24 cellular contexts compared by ENCODE assay signal in genomic region chr2:199302851-199303250, GRCh38.
A peak's percentile ranks its signal among the peaks of the same experiment; 100 is the strongest.
DNase-seq lines count a peak whose midpoint lies in the region; ATAC-seq and TF ChIP-seq lines count a peak whose summit lies in the region.
"Had no signal": no experiment of that assay in that cellular context is flagged by ENCODE, and none has a peak within 500 bp of the region (broad histone marks: within the 10 kb centered on the region; RNA-seq: fewer than 3 reads in every experiment).

No MANE protein-coding gene starts in this region.

- H4K20me1 ChIP-seq in IMR-90 (ENCODE audit: insufficient read depth, low read length) = no peaks in the 10 kb centered on the region
- H4K20me1 ChIP-seq: BLaER1 treated with 17β-estradiol and CSF1 and Interleukin-3, amounts not matched to agents 10 nM and 100 nM had no signal

- TF ChIP-seq CTCF in IMR-90 (conservative IDR thresholded peaks at IDR 0.05; ENCODE audit: low read depth, low read length) (no peak), brain microvascular endothelial cell (IDR thresholded peaks at IDR 0.05; ENCODE audit: low read depth, low read length, missing control alignments) (no peak)
- no peak for TF ChIP-seq CTCF in CD4-positive, alpha-beta T cell (IDR thresholded peaks at IDR 0.05)

- H3K79me1 ChIP-seq in IMR-90 (ENCODE audit: low read depth in 1 of 2, low read length in 2 of 2) = peaks cover 0 to 5% of the 10 kb centered on the region in 2 experiments; a peak in 1 of 4 replicates
- H3K79me1 ChIP-seq in mesendoderm (ENCODE audit: low read length) = no peaks in the 10 kb centered on the region

- no peaks in the 10 kb centered on the region for H3K36me3 Mint-ChIP-seq in CD4-positive, alpha-beta T cell (ENCODE audit: low read depth)
- H3K36me3 Mint-ChIP-seq: brain, IgD-negative memory B cell had no signal

- intact Hi-C loops in IMR-90 (cut with micrococcal nuclease) (loop anchor here (1.0 kb wide), 1 partner anchor 156 kb away; no protein-coding TSS in a partner anchor), posterior cingulate gyrus (cut with DNase I) (no loop called here)
- intact Hi-C loops in CD4-positive, alpha-beta T cell (cut with DNase I, micrococcal nuclease) = no loop called here

- H3K56ac ChIP-seq in IMR-90 (ENCODE audit: extremely low read depth, insufficient read depth, low read length) (no peak overlapping the region), mesendoderm (ENCODE audit: low read length) (no peak overlapping the region)

- no peak for TF ChIP-seq RAD21 in IMR-90 (IDR thresholded peaks at IDR 0.05; ENCODE audit: low read length)

- H2AFZ ChIP-seq in IMR-90 (replicated peaks; ENCODE audit: low read length, poor library complexity) = no peak overlapping the region

- H2BK15ac ChIP-seq in IMR-90 (ENCODE audit: low read depth, low read length) (0 out of 3 replicates have a peak overlapping the region, but pooled peaks have one; percentile 39), mesendoderm (replicated peaks; ENCODE audit: low read depth) (no peak overlapping the region)

- no peaks in the 10 kb centered on the region for H3K9me3 ChIP-seq in IMR-90 (ENCODE audit: control insufficient read depth, insufficient read depth, low read length)
- H3K9me3 ChIP-seq in CD4-positive, alpha-beta T cell (ENCODE audit: control insufficient read depth, low read length) = no peaks in the 10 kb centered on the region
- H3K9me3 ChIP-seq: BLaER1 treated with 17β-estradiol and CSF1 and Interleukin-3, amounts not matched to agents 10 nM and 100 nM; pancreas had no signal

- H4K8ac ChIP-seq in IMR-90 (ENCODE audit: low read depth in 2 of 2, low read length in 2 of 2) = no peak overlapping the region
- H4K8ac ChIP-seq in mesendoderm (ENCODE audit: low read depth, low read length) = no peak overlapping the region

- TF ChIP-seq POLR2A in IMR-90 (IDR thresholded peaks at IDR 0.05; ENCODE audit: low read depth, low read length) = no peak

- H3K36me3 ChIP-seq in IMR-90 (ENCODE audit: control insufficient read depth, insufficient read depth, low read length) (0 out of 2 replicates have a peak, but pooled peaks cover 2% of the 10 kb centered on the region), brain microvascular endothelial cell (replicated peaks) (no peaks in the 10 kb centered on the region), mesendoderm (ENCODE audit: control insufficient read depth, insufficient read depth, low read length) (no peaks in the 10 kb centered on the region)
- H3K36me3 ChIP-seq: BLaER1 treated with 17β-estradiol and CSF1 and Interleukin-3, amounts not matched to agents 10 nM and 100 nM; pancreas had no signal

- H3K18ac ChIP-seq in IMR-90 (ENCODE audit: low read depth, low read length) (no peak overlapping the region; the same call in 1 of the 2 replicates), mesendoderm (ENCODE audit: low read length) (no peak overlapping the region)

- H2AK5ac ChIP-seq in IMR-90 (ENCODE audit: low read depth, low read length) (no peak overlapping the region), mesendoderm (ENCODE audit: low read length) (no peak overlapping the region)

- POLR2A ChIA-PET in IMR-90 (lab: Charles Lee; ENCODE audit: unreplicated experiment) = no interaction called here
- POLR2A ChIA-PET in CD4-positive, alpha-beta T cell (lab: Charles Lee) = no interaction called here

- H3K14ac ChIP-seq in IMR-90 (replicated peaks; ENCODE audit: low read depth, low read length) = peak overlapping the region; percentile 5; the same call in 1 of the 2 replicates

- CTCF ChIA-PET in IMR-90 (lab: Yijun Ruan, JAX) = interaction anchor here (1.3 kb wide), 1 partner anchor 30 kb away, joined by 3 read pairs; no protein-coding TSS in a partner anchor
- CTCF ChIA-PET in CD4-positive, alpha-beta T cell (lab: Charles Lee) = no interaction called here

- H3K27me3 Mint-ChIP-seq in CD4-positive, alpha-beta T cell = peaks cover 17% of the 10 kb centered on the region
- H3K27me3 Mint-ChIP-seq: IgD-negative memory B cell had no signal

- H4K5ac ChIP-seq in IMR-90 (ENCODE audit: low read depth, low read length) = peak overlapping the region; percentile 48; the same call in 1 of the 2 replicates
- H4K5ac ChIP-seq in mesendoderm (ENCODE audit: low read length) = no peak overlapping the region

- no peak overlapping the region for H4K91ac ChIP-seq in IMR-90 (ENCODE audit: insufficient read depth, low read depth, low read length)

- H3K4ac ChIP-seq in IMR-90 (ENCODE audit: low read depth, low read length) (no peak overlapping the region), mesendoderm (ENCODE audit: low read depth, low read length) (no peak overlapping the region)

- no peak overlapping the region for H2AK9ac ChIP-seq in IMR-90 (replicated peaks; ENCODE audit: low read depth, low read length, poor library complexity)

- H2BK120ac ChIP-seq in IMR-90 (ENCODE audit: low read depth, low read length) (peak overlapping the region; percentile 59; the same call in 1 of the 2 replicates), mesendoderm (ENCODE audit: low read depth, low read length) (no peak overlapping the region)

- H3K27me3 ChIP-seq in IMR-90 (ENCODE audit: control insufficient read depth, insufficient read depth, low read length) (no peaks in the 10 kb centered on the region), brain microvascular endothelial cell (replicated peaks) (no peaks in the 10 kb centered on the region), mesendoderm (ENCODE audit: insufficient read depth, low read length, poor library complexity) (no peaks in the 10 kb centered on the region)
- no peaks in the 10 kb centered on the region for H3K27me3 ChIP-seq in CD4-positive, alpha-beta T cell (ENCODE audit: control insufficient read depth, insufficient read depth, low read length)
- H3K27me3 ChIP-seq: BLaER1 treated with 17β-estradiol and CSF1 and Interleukin-3, amounts not matched to agents 10 nM and 100 nM; pancreas had no signal

- WGBS in IMR-90 (ENCODE audit: extremely low coverage in 2 of 2, insufficient read length in 1 of 2), 2 experiments = no CpG with 5 or more reads among the region's 4 CpGs
- WGBS in mesendoderm (ENCODE audit: extremely low coverage, insufficient coverage, low lambda C conversion rate) = no CpG with 5 or more reads among the region's 4 CpGs

- H3K9me3 Mint-ChIP-seq in CD4-positive, alpha-beta T cell = no peaks in the 10 kb centered on the region

- no peak overlapping the region for H3K27ac ChIP-seq in IMR-90 (ENCODE audit: insufficient read depth, low read length)
- peak overlapping the region; percentile 74 for H3K27ac ChIP-seq in brain microvascular endothelial cell
- H3K27ac ChIP-seq in mesendoderm (ENCODE audit: low read depth, low read length) = no peak overlapping the region
- H3K27ac ChIP-seq in CD4-positive, alpha-beta T cell (ENCODE audit: low read depth, low read length) = no peak overlapping the region
- H3K27ac ChIP-seq: BLaER1 treated with 17β-estradiol and CSF1 and Interleukin-3, amounts not matched to agents 10 nM and 100 nM; pancreas had no signal

- ATAC-seq in IMR-90 (ENCODE audit: low read depth) (peak; percentile 55), HG03521 (IDR thresholded peaks at IDR 0.05; ENCODE audit: unreplicated experiment) (no peak), HG03520 (IDR thresholded peaks at IDR 0.05; ENCODE audit: unreplicated experiment) (no peak)
- no peak for ATAC-seq in CD4-positive, alpha-beta T cell (ENCODE audit: poor library complexity)
- ATAC-seq: left ventricle myocardium superior, pancreas had no signal

- peak overlapping the region; percentile 43; the same call in 1 of the 2 replicates for H3K4me2 ChIP-seq in IMR-90 (ENCODE audit: low read depth, low read length)
- no peak overlapping the region for H3K4me2 ChIP-seq in mesendoderm (ENCODE audit: low read length)
- H3K4me2 ChIP-seq: BLaER1 treated with 17β-estradiol and CSF1 and Interleukin-3, amounts not matched to agents 10 nM and 100 nM had no signal

- H3K9ac ChIP-seq in IMR-90 (ENCODE audit: low read depth, low read length) (no peak overlapping the region), mesendoderm (ENCODE audit: low read length) (no peak overlapping the region)
- H3K9ac ChIP-seq: BLaER1 treated with 17β-estradiol and CSF1 and Interleukin-3, amounts not matched to agents 10 nM and 100 nM had no signal

- H2BK20ac ChIP-seq in IMR-90 (ENCODE audit: low read depth, low read length) = peak overlapping the region; percentile 27; the same call in 1 of the 2 replicates

- peaks cover 10% of the 10 kb centered on the region for H3K4me1 ChIP-seq in IMR-90 (ENCODE audit: control insufficient read depth, insufficient read depth, low read length)
- H3K4me1 ChIP-seq in mesendoderm (ENCODE audit: control insufficient read depth, low read depth, low read length) = no peaks in the 10 kb centered on the region
- H3K4me1 ChIP-seq: BLaER1 treated with 17β-estradiol and CSF1 and Interleukin-3, amounts not matched to agents 10 nM and 100 nM; pancreas had no signal

- peaks cover 3% of the 10 kb centered on the region for H3K9me1 ChIP-seq in IMR-90 (ENCODE audit: insufficient read depth, low read length)

- in situ Hi-C loops in IMR-90 (cut with MboI; ENCODE audit: low sequenced_read_pairs) = no loop called here
- in situ Hi-C loops in brain microvascular endothelial cell (cut with HindIII; ENCODE audit: low pct_ligation_motif_present, low sequenced_read_pairs) = no loop called here

- no peak overlapping the region for H3K27ac Mint-ChIP-seq in CD4-positive, alpha-beta T cell
- H3K27ac Mint-ChIP-seq: IgD-negative memory B cell had no signal

- H3K4me1 Mint-ChIP-seq in CD4-positive, alpha-beta T cell (ENCODE audit: low read depth) = no peaks in the 10 kb centered on the region
- H3K4me1 Mint-ChIP-seq: IgD-negative memory B cell had no signal

- H3K4me3 ChIP-seq in IMR-90 (ENCODE audit: insufficient read depth, low read depth, low read length) (no peak overlapping the region), brain microvascular endothelial cell (ENCODE audit: low read depth, low read length) (no peak overlapping the region), mesendoderm (ENCODE audit: low read length) (no peak overlapping the region)
- H3K4me3 ChIP-seq: BLaER1 treated with 17β-estradiol and CSF1 and Interleukin-3, amounts not matched to agents 10 nM and 100 nM; pancreas; skin epidermis had no signal

- no peaks in the 10 kb centered on the region for H3K79me2 ChIP-seq in mesendoderm (ENCODE audit: control insufficient read depth, insufficient read depth, low read length)

- dilution Hi-C loops in IMR-90 (cut with HindIII; ENCODE audit: low sequenced_read_pairs, unreplicated experiment) = no loop called here

- H2BK5ac ChIP-seq in IMR-90 (ENCODE audit: low read depth, low read length, poor library complexity, severe bottlenecking) (peak overlapping the region; percentile 75), mesendoderm (ENCODE audit: low read length) (no peak overlapping the region)

- H3K4me3 Mint-ChIP-seq in CD4-positive, alpha-beta T cell = no peak overlapping the region
- H3K4me3 Mint-ChIP-seq: IgD-negative memory B cell had no signal

- BruUV-seq in IMR-90 (replicated peaks; lab: Mats Ljungman, UMichigan) = no TSS peak

- no peak overlapping the region for H3K23ac ChIP-seq in IMR-90 (ENCODE audit: low read depth, low read length)
- H3K23ac ChIP-seq in mesendoderm (ENCODE audit: low read length) = no peak overlapping the region

- DNase-seq in AG20443 (ENCODE audit: low spot score) (peak; percentile 59), IMR-90 (peak; percentile 51), brain microvascular endothelial cell (peak; percentile 33), mesendoderm (peak; percentile 7), posterior cingulate gyrus (no peak)
- no peak for DNase-seq in CD4-positive, alpha-beta T cell
- DNase-seq: activated CD4-positive, alpha-beta T cell treated with anti-CD3 and anti-CD28 coated beads, Interleukin-2, amount 50 U/mL, for 4 hours; activated naive CD4-positive, alpha-beta T cell treated with Interleukin-2 at 50 U/mL for 16 hours; activated T-cell treated with anti-CD3 and anti-CD28 coated beads for 4 hours; dermis blood vessel endothelial cell; GOT3; left ventricle myocardium superior; NCI-H2029 treated with DMSO at 0.1 percent for 48 hours; pancreas; SHP77 treated with DMSO at 0.1 percent for 48 hours; stimulated activated CD8-positive, alpha-beta memory T cell treated with anti-CD3 and anti-CD28 coated beads, Interleukin-4, amount 100 ng/mL, for 48 hours; substantia nigra; T-helper 1 cell had no signal

Comparison
In these comparisons a context has a peak if more than half of its experiments do, and no peak if none do; other contexts are left out.
1. DNase-seq: peak in AG20443 (single experiment), IMR-90 (single experiment), brain microvascular endothelial cell (single experiment) and mesendoderm (single experiment); none in CD4-positive, alpha-beta T cell (0 of 10) and posterior cingulate gyrus (0 of 10).